In the genomic region with DNA sequence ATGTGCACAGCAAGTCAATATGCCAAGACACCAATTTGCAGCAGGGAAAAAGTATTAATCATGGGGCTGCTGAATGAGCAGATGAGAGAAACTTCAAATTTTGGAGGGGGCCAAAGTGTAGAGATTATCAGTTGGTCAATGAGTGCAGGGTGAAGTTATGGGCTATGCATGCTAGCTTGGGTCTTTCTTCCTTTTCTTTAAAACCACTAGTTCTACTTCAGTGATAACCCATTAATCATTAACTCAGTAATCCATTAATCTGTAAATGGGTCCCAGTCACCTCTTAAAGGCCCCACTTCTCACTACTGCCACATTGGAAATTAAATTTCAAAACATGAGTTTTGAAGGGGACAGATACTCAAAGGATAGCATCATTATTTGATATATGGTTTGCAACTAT, we compare ENCODE assay signal across 15 cellular contexts.
DNase-seq lines count a peak whose midpoint lies in the region; ATAC-seq and TF ChIP-seq lines count a peak whose summit lies in the region.
"Had no signal": no experiment of that assay in that cellular context is flagged by ENCODE, and none has a peak within 500 bp of the region (broad histone marks: within the 10 kb centered on the region; RNA-seq: fewer than 3 reads in every experiment).

No MANE protein-coding gene starts in this region.

- peak; percentile 54 for DNase-seq in epithelial cell of proximal tubule (ENCODE audit: low read depth)
- DNase-seq in T1000 (lab: John Stamatoyannopoulos, UW): no peak
- no peak for DNase-seq in stimulated activated CD4-positive, alpha-beta T cell treated with anti-CD3 and anti-CD28 coated beads, Interleukin-4, amount 100 ng/mL, for 4 hours
- no peak for DNase-seq in NCI-H2081 treated with DMSO at 0.1 percent for 48 hours (lab: John Stamatoyannopoulos, UW)
- no peak for DNase-seq in dorsolateral prefrontal cortex
- DNase-seq: activated T-cell treated with anti-CD3 and anti-CD28 coated beads, Interleukin-2, amount 50 U/mL, for 48 hours; NCI-H1105 treated with DMSO at 0.1 percent for 48 hours; NK-92 treated with Interleukin-12 subunit alpha and Interleukin-12 subunit beta, amount 100 ng/mL, for 24 hours; posterior cingulate gyrus had no signal

- TF ChIP-seq CTCF in epithelial cell of proximal tubule (conservative IDR thresholded peaks at IDR 0.05; ENCODE audit: low read depth, low read length) (no peak), dorsolateral prefrontal cortex (IDR thresholded peaks at IDR 0.05 in 54 of 56, conservative IDR thresholded peaks at IDR 0.05 in 2 of 56; ENCODE audit: low read depth in 1 of 56, partially characterized antibody in 56 of 56) (no peak)

- peak; percentile 91 for ATAC-seq in GM18858 (IDR thresholded peaks at IDR 0.05; ENCODE audit: unreplicated experiment)
- ATAC-seq in GM21619 (IDR thresholded peaks at IDR 0.05; ENCODE audit: unreplicated experiment): peak; percentile 91
- peak; percentile 90 for ATAC-seq in HG03108 (IDR thresholded peaks at IDR 0.05; ENCODE audit: unreplicated experiment)

- H3K27me3 ChIP-seq in dorsolateral prefrontal cortex: no peaks in the 10 kb centered on the region
- H3K27me3 ChIP-seq: BLaER1, breast epithelium had no signal

- no peak overlapping the region for H3K27ac ChIP-seq in dorsolateral prefrontal cortex
- H3K27ac ChIP-seq: BLaER1, breast epithelium, thoracic aorta had no signal

- intact Hi-C loops in dorsolateral prefrontal cortex (cut with DNase I): no loop called here

- H3K4me3 ChIP-seq in epithelial cell of proximal tubule (ENCODE audit: low read depth, low read length) (no peak overlapping the region), dorsolateral prefrontal cortex (no peak overlapping the region)
- H3K4me3 ChIP-seq: BLaER1, breast epithelium, thoracic aorta had no signal
